Comparison of ENCODE assay signal across 1 cellular context in genomic region chr17:82449136-82449882, GRCh38.
TF ChIP-seq lines count a peak whose summit lies in the region.

No MANE protein-coding gene starts in this region.

TF ChIP-seq in GM12878, 131 proteins besides CTCF, POLR2A, EP300 and RAD21 (continues in another document):
- TF ChIP-seq TBL1XR1 (IDR thresholded peaks at IDR 0.05; ENCODE audit: low read depth, low read length) (peak; percentile 64), ATF7 (IDR thresholded peaks at IDR 0.05; ENCODE audit: low read depth) (peak; percentile 81; the same call in 1 of the 2 replicates), EED (IDR thresholded peaks at IDR 0.05; ENCODE audit: low read depth) (peak; percentile 72), RELA (IDR thresholded peaks at IDR 0.05; ENCODE audit: borderline replicate concordance, partially characterized antibody) (no peak), CREB1 (IDR thresholded peaks at IDR 0.05; ENCODE audit: low read depth) (peak; percentile 82), KLF5 (IDR thresholded peaks at IDR 0.05; ENCODE audit: partially characterized antibody) (peak; percentile 82), ETV6 (conservative IDR thresholded peaks at IDR 0.05 in 1 of 2, IDR thresholded peaks at IDR 0.05 in 1 of 2; ENCODE audit: borderline replicate concordance in 1 of 2, low read depth in 1 of 2) (peak in 1 of 2 experiments; percentile 94; a peak in 2 of 4 replicates), TCF3 (IDR thresholded peaks at IDR 0.05; ENCODE audit: borderline replicate concordance, insufficient read depth, low read depth, low read length) (peak; percentile 85), LARP7 (IDR thresholded peaks at IDR 0.05) (peak; percentile 85; the same call in 1 of the 2 replicates), NBN (IDR thresholded peaks at IDR 0.05) (peak; percentile 96), ELK1 (IDR thresholded peaks at IDR 0.05; ENCODE audit: low read depth, low read length) (peak; percentile 54), MTA2 (IDR thresholded peaks at IDR 0.05; ENCODE audit: low read depth) (peak; percentile 79), CHD2 (IDR thresholded peaks at IDR 0.05; ENCODE audit: borderline replicate concordance, low read depth, low read length) (peak; percentile 59; the same call in 1 of the 2 replicates), RELB (IDR thresholded peaks at IDR 0.05; ENCODE audit: low read depth) (peak; percentile 34; the same call in 1 of the 2 replicates), ZNF207 (IDR thresholded peaks at IDR 0.05; ENCODE audit: borderline replicate concordance) (peak; percentile 76; the same call in 1 of the 2 replicates), IRF4 (IDR thresholded peaks at IDR 0.05; ENCODE audit: low read depth, low read length) (peak; percentile 94), MXI1 (IDR thresholded peaks at IDR 0.05; ENCODE audit: low read depth, low read length) (0 out of 2 replicates have a peak, but pooled peaks have one; percentile 51), RAD51 (IDR thresholded peaks at IDR 0.05) (no peak), JUNB (IDR thresholded peaks at IDR 0.05) (peak; percentile 26; the same call in 1 of the 2 replicates), ZNF217 (IDR thresholded peaks at IDR 0.05) (0 out of 2 replicates have a peak, but pooled peaks have one; percentile 22), BRCA1 (IDR thresholded peaks at IDR 0.05; ENCODE audit: low read depth, low read length) (no peak), BACH1 (IDR thresholded peaks at IDR 0.05; ENCODE audit: borderline replicate concordance) (peak; percentile 63; the same call in 1 of the 2 replicates), HDGF (IDR thresholded peaks at IDR 0.05) (0 out of 2 replicates have a peak, but pooled peaks have one; percentile 63), TCF12 (IDR thresholded peaks at IDR 0.05; ENCODE audit: low read depth, low read length) (peak; percentile 97), SMAD1 (IDR thresholded peaks at IDR 0.05; ENCODE audit: low read depth, partially characterized antibody) (peak; percentile 78), TAF1 (IDR thresholded peaks at IDR 0.05; ENCODE audit: borderline replicate concordance, low read depth, low read length) (peak; percentile 87), CEBPZ (IDR thresholded peaks at IDR 0.05; ENCODE audit: low read depth, low read length) (no peak), MLLT1 (IDR thresholded peaks at IDR 0.05) (peak; percentile 71), YY1 (IDR thresholded peaks at IDR 0.05; ENCODE audit: low read depth, low read length) (peak; percentile 93), TARDBP (IDR thresholded peaks at IDR 0.05; ENCODE audit: borderline replicate concordance) (peak; percentile 84; the same call in 1 of the 2 replicates), POLR2AphosphoS5 (IDR thresholded peaks at IDR 0.05; ENCODE audit: low read length) (peak; percentile 95), SMAD5 (IDR thresholded peaks at IDR 0.05; ENCODE audit: low read depth) (peak; percentile 65; the same call in 1 of the 2 replicates), IKZF2 (IDR thresholded peaks at IDR 0.05) (peak; percentile 77 to 79; a peak in 3 of 4 replicates), REST (IDR thresholded peaks at IDR 0.05; ENCODE audit: low read depth, low read length) (no peak), RUNX3 (IDR thresholded peaks at IDR 0.05; ENCODE audit: low read length) (peak; percentile 86), SPI1 (IDR thresholded peaks at IDR 0.05; ENCODE audit: borderline replicate concordance, insufficient read depth, low read depth, low read length) (peak; percentile 99), PAX5 (IDR thresholded peaks at IDR 0.05; ENCODE audit: borderline replicate concordance, low read depth, low read length) (0 out of 2 replicates have a peak, but pooled peaks have one; percentile 47), E2F8 (IDR thresholded peaks at IDR 0.05; ENCODE audit: low read depth, partially characterized antibody) (peak; percentile 86), ZNF274 (IDR thresholded peaks at IDR 0.05; ENCODE audit: insufficient read depth, insufficient read length) (no peak), ZNF622 (IDR thresholded peaks at IDR 0.05) (no peak), SKIL (IDR thresholded peaks at IDR 0.05; ENCODE audit: low read depth, poor library complexity, severe bottlenecking) (peak; percentile 73), EGR1 (IDR thresholded peaks at IDR 0.05; ENCODE audit: borderline replicate concordance in 1 of 2, low read depth in 2 of 2, low read length in 2 of 2) (peak in 1 of 2 experiments; percentile 75; a peak in 2 of 3 replicates), CREM (IDR thresholded peaks at IDR 0.05; ENCODE audit: low read depth) (peak; percentile 92), IKZF1 (conservative IDR thresholded peaks at IDR 0.05) (peak; percentile 88), BHLHE40 (IDR thresholded peaks at IDR 0.05; ENCODE audit: borderline replicate concordance in 1 of 2, low read depth in 2 of 2, low read length in 1 of 2) (peak; percentile 86 to 92), MYB (IDR thresholded peaks at IDR 0.05; ENCODE audit: borderline replicate concordance, low read depth, low read length) (no peak), WRNIP1 (IDR thresholded peaks at IDR 0.05; ENCODE audit: borderline replicate concordance, low read depth, low read length) (no peak)
